ENCODE assay signal across 25 cellular contexts in the genomic region with DNA sequence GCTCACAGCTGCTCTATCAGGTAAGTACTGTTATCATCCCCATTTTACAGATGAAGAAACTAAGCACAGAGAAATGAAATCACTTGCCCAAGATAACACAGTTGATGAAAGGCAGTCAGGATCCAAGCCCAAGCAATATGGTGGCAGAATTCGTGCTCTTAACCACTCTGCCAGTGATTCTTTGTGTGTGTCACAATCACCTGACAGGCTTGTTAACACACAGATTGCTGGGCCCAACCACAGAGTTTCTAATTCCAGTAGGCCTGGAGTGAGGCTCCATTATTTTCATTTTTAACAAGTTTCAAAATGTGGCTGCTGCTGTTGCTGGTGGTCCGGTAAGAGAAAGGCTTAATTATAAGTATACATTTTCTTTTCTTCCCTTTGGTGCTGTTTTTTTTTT.
"Had no signal": no experiment of that assay in that cellular context is flagged by ENCODE, and none has a peak within 500 bp of the region (broad histone marks: within the 10 kb centered on the region; RNA-seq: fewer than 3 reads in every experiment).

No MANE protein-coding gene starts in this region.

- DNase-seq: Karpas-422, KBM-7, MG63, MV-4-11, NCI-H1048, NCI-H1105, NCI-H1417, NCI-H1436 treated with DMSO at 0.1 percent for 48 hours, NCI-H1694 treated with DMSO at 0.1 percent for 48 hours, NCI-H1930, NCI-H2081, NCI-H2107, NCI-H2227 treated with DMSO at 0.1 percent for 48 hours, NCI-H510A, NCI-H524 treated with DMSO at 0.1 percent for 48 hours, NCI-H69, NCI-H774, OCI-M1, PC-9, Peyer's patch, SHP77 treated with DMSO at 0.1 percent for 48 hours, SJCRH30 had no signal

- H3K27ac ChIP-seq: PC-9, Peyer's patch, SJCRH30, SK-N-MC had no signal

- H3K36me3 ChIP-seq: MG63, SJCRH30 had no signal

- H2AFZ ChIP-seq: PC-9 had no signal

- H3K4me2 ChIP-seq: PC-9 had no signal

- H3K4me3 ChIP-seq: MG63, PC-9, Peyer's patch, SJCRH30, SK-N-MC had no signal

- H3K27me3 ChIP-seq: MG63, Peyer's patch, SJCRH30 had no signal

- H3K4me1 ChIP-seq: SJCRH30 had no signal

- ATAC-seq: HepG2, Right ventricle myocardium inferior had no signal

- H3K9me3 ChIP-seq: MG63, Peyer's patch, SJCRH30 had no signal
